Comparison of ENCODE assay signal across 20 cellular contexts in genomic region chr10:85061401-85061800, GRCh38.
"Had no signal": no experiment of that assay in that cellular context is flagged by ENCODE, and none has a peak within 500 bp of the region (broad histone marks: within the 10 kb centered on the region; RNA-seq: fewer than 3 reads in every experiment).

No MANE protein-coding gene starts in this region.

- H3K27me3 ChIP-seq: esophagus muscularis mucosa, foreskin keratinocyte, heart right ventricle, left lung had no signal

- H3K4me3 ChIP-seq: coronary artery, dorsolateral prefrontal cortex, esophagus muscularis mucosa, heart right ventricle, left lung, lower lobe of right lung, mucosa of descending colon had no signal

- H3K27ac ChIP-seq: coronary artery, dorsolateral prefrontal cortex, esophagus muscularis mucosa, foreskin keratinocyte, heart right ventricle, left lung, lower lobe of right lung had no signal

- H3K4me1 ChIP-seq: esophagus muscularis mucosa, foreskin keratinocyte, heart right ventricle, left lung, lower lobe of right lung had no signal

- DNase-seq: dermis blood vessel endothelial cell; dorsolateral prefrontal cortex; effector CD4-positive, alpha-beta T cell; effector memory CD4-positive, alpha-beta T cell; foreskin keratinocyte; glutamatergic neuron; head of caudate nucleus; heart right ventricle; hippocampal formation; kidney; kidney glomerular epithelial cell; left colon; left lung; left ventricle myocardium superior; lower lobe of right lung; mesenchymal stem cell; mucosa of descending colon; naive B cell had no signal

- ATAC-seq: foreskin keratinocyte, heart right ventricle, left colon, left lung, left ventricle myocardium superior, lower lobe of right lung, mucosa of descending colon had no signal

- H3K36me3 ChIP-seq: esophagus muscularis mucosa, heart right ventricle, left lung, lower lobe of right lung had no signal
